In genomic region chr1:41792485-41792770, GRCh38 we compare ENCODE assay signal across 1 cellular context.
TF ChIP-seq lines count a peak whose summit lies in the region.

No MANE protein-coding gene starts in this region.

TF ChIP-seq in GM12878, 131 proteins besides CTCF, POLR2A, EP300 and RAD21 (continued from another document):
- TF ChIP-seq ZBTB40 (IDR thresholded peaks at IDR 0.05; ENCODE audit: borderline replicate concordance), result no peak
- TF ChIP-seq, protein P1, sequence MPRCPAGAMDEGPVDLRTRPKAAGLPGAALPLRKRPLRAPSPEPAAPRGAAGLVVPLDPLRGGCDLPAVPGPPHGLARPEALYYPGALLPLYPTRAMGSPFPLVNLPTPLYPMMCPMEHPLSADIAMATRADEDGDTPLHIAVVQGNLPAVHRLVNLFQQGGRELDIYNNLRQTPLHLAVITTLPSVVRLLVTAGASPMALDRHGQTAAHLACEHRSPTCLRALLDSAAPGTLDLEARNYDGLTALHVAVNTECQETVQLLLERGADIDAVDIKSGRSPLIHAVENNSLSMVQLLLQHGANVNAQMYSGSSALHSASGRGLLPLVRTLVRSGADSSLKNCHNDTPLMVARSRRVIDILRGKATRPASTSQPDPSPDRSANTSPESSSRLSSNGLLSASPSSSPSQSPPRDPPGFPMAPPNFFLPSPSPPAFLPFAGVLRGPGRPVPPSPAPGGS (IDR thresholded peaks at IDR 0.05; ENCODE audit: borderline replicate concordance, insufficient read depth, low read depth, low read length, poor library complexity, severe bottlenecking), result no peak
- TF ChIP-seq SUPT20H (IDR thresholded peaks at IDR 0.05; ENCODE audit: borderline replicate concordance, control insufficient read depth, low read depth, low read length), result no peak
- TF ChIP-seq PAX8 (IDR thresholded peaks at IDR 0.05), result no peak
- TF ChIP-seq IKZF1 (conservative IDR thresholded peaks at IDR 0.05), result no peak
- no peak for TF ChIP-seq WRNIP1 (IDR thresholded peaks at IDR 0.05; ENCODE audit: borderline replicate concordance, low read depth, low read length)
- no peak for TF ChIP-seq ZNF592 (IDR thresholded peaks at IDR 0.05)
- no peak for TF ChIP-seq HDGF (IDR thresholded peaks at IDR 0.05)
- no peak for TF ChIP-seq KDM1A (IDR thresholded peaks at IDR 0.05; ENCODE audit: borderline replicate concordance)
- TF ChIP-seq STAT1 (conservative IDR thresholded peaks at IDR 0.05), result no peak
- no peak for TF ChIP-seq YBX1 (IDR thresholded peaks at IDR 0.05)
- TF ChIP-seq SIX5 (IDR thresholded peaks at IDR 0.05; ENCODE audit: low read depth, low read length, severe bottlenecking), result no peak
- TF ChIP-seq ZNF622 (IDR thresholded peaks at IDR 0.05), result no peak
- TF ChIP-seq MXI1 (IDR thresholded peaks at IDR 0.05; ENCODE audit: low read depth, low read length), result no peak
- no peak for TF ChIP-seq PML (IDR thresholded peaks at IDR 0.05; ENCODE audit: low read length)
- TF ChIP-seq CBX5 (IDR thresholded peaks at IDR 0.05; ENCODE audit: low read depth), result no peak
- no peak for TF ChIP-seq NR2C2 (IDR thresholded peaks at IDR 0.05; ENCODE audit: borderline replicate concordance, control insufficient read depth, insufficient read length, low read depth)
- TF ChIP-seq RUNX3 (IDR thresholded peaks at IDR 0.05; ENCODE audit: low read length), result no peak
- TF ChIP-seq ELK1 (IDR thresholded peaks at IDR 0.05; ENCODE audit: low read depth, low read length), result no peak
